Comparison of ENCODE assay signal across 27 cellular contexts in genomic region chr10:133162910-133163856, GRCh38. TPM values are rescaled to one million over a fixed set of nuclear protein-coding genes. Genes with fewer than 3 reads are reported as not detected.
A peak's percentile ranks its signal among the peaks of the same experiment; 100 is the strongest.
DNase-seq lines count a peak whose midpoint lies in the region; ATAC-seq and TF ChIP-seq lines count a peak whose summit lies in the region.
"Had no signal": no experiment of that assay in that cellular context is flagged by ENCODE, and none has a peak within 500 bp of the region (broad histone marks: within the 10 kb centered on the region; RNA-seq: fewer than 3 reads in every experiment).

No MANE protein-coding gene starts in this region.

- TF ChIP-seq CTCF in left ventricle myocardium inferior (IDR thresholded peaks at IDR 0.05; ENCODE audit: borderline replicate concordance) (no peak), RWPE2 (IDR thresholded peaks at IDR 0.05; ENCODE audit: poor library complexity, severe bottlenecking) (no peak)

- peaks cover 15% of the 10 kb centered on the region for H3K4me1 ChIP-seq in left ventricle myocardium inferior
- H3K4me1 ChIP-seq in RWPE2 (ENCODE audit: insufficient read depth, poor library complexity, severe bottlenecking) = no peaks in the 10 kb centered on the region
- peaks cover 0 to 11% of the 10 kb centered on the region in 2 experiments for H3K4me1 ChIP-seq in trophoblast cell (ENCODE audit: control insufficient read depth in 1 of 2, insufficient read depth in 2 of 2, low read length in 2 of 2)

- H3K9ac ChIP-seq in trophoblast cell (ENCODE audit: low read length) = no peak overlapping the region
- H3K9ac ChIP-seq: neural progenitor cell had no signal

- H3K14ac ChIP-seq in trophoblast cell (ENCODE audit: low read length) = no peak overlapping the region

- no peaks in the 10 kb centered on the region for H3K36me3 ChIP-seq in left ventricle myocardium inferior
- no peaks in the 10 kb centered on the region for H3K36me3 ChIP-seq in RWPE2 (ENCODE audit: low read depth)
- H3K36me3 ChIP-seq in trophoblast cell (ENCODE audit: control insufficient read depth in 1 of 2, insufficient read depth in 2 of 2, low read length in 2 of 2) = no peaks in the 10 kb centered on the region
- H3K36me3 ChIP-seq: brain microvascular endothelial cell, esophagus squamous epithelium, left lung, neural progenitor cell, upper lobe of right lung had no signal

- H3K4me3 Mint-ChIP-seq in stimulated activated naive B cell treated with anti-CD40 and anti-IgM and Interleukin-4, amounts not matched to agents 10 μg/mL and 1 μg/mL and 100 μg/mL, for 72 hours = no peak overlapping the region
- H3K4me3 Mint-ChIP-seq: activated CD8-positive, alpha-beta T cell treated with anti-CD3 and anti-CD28 coated beads for 36 hours; endodermal cell had no signal

- H3K79me1 ChIP-seq in trophoblast cell (ENCODE audit: low read length) = no peaks in the 10 kb centered on the region

- peaks cover 2 to 6% of the 10 kb centered on the region in 2 donors for H3K4me1 Mint-ChIP-seq in stimulated activated naive B cell treated with anti-CD40 and anti-IgM and Interleukin-4, amounts not matched to agents 10 μg/mL and 1 μg/mL and 100 μg/mL, for 72 hours
- H3K4me1 Mint-ChIP-seq: endodermal cell, neural progenitor cell had no signal

- no peak overlapping the region for H4K8ac ChIP-seq in trophoblast cell (ENCODE audit: low read depth, low read length)

- no peaks in the 10 kb centered on the region for H3K9me3 Mint-ChIP-seq in stimulated activated naive B cell treated with anti-CD40 and anti-IgM and Interleukin-4, amounts not matched to agents 10 μg/mL and 1 μg/mL and 100 μg/mL, for 72 hours
- H3K9me3 Mint-ChIP-seq in activated naive CD4-positive, alpha-beta T cell treated with anti-CD3 and anti-CD28 coated beads, Interleukin-2, amount 50 U/mL, for 72 hours = no peaks in the 10 kb centered on the region
- H3K9me3 Mint-ChIP-seq: activated CD8-positive, alpha-beta T cell treated with anti-CD3 and anti-CD28 coated beads for 36 hours; endodermal cell had no signal

- peaks cover 26 to 65% of the 10 kb centered on the region in 2 donors for H3K27me3 Mint-ChIP-seq in stimulated activated naive B cell treated with anti-CD40 and anti-IgM and Interleukin-4, amounts not matched to agents 10 μg/mL and 1 μg/mL and 100 μg/mL, for 72 hours

- H3K4me3 ChIP-seq in left ventricle myocardium inferior = no peak overlapping the region
- no peak overlapping the region for H3K4me3 ChIP-seq in RWPE2 (ENCODE audit: severe bottlenecking)
- no peak overlapping the region for H3K4me3 ChIP-seq in trophoblast cell (ENCODE audit: low read depth, low read length)
- H3K4me3 ChIP-seq: esophagus squamous epithelium, left lung, neural progenitor cell, psoas muscle, smooth muscle cell, upper lobe of right lung had no signal

- no peak overlapping the region for H2BK12ac ChIP-seq in trophoblast cell (ENCODE audit: low read length)

- WGBS in trophoblast cell (ENCODE audit: extremely low coverage, insufficient coverage, insufficient read length) = no CpG with 5 or more reads among the region's 21 CpGs

- peaks cover 97% of the 10 kb centered on the region for H3K27me3 ChIP-seq in left ventricle myocardium inferior (ENCODE audit: low read depth)
- H3K27me3 ChIP-seq in RWPE2 (ENCODE audit: insufficient read depth, poor library complexity, severe bottlenecking) = peaks cover 41% of the 10 kb centered on the region
- peaks cover 2% of the 10 kb centered on the region for H3K27me3 ChIP-seq in trophoblast cell (ENCODE audit: insufficient read depth, low read length)

- H2AK5ac ChIP-seq in trophoblast cell (ENCODE audit: low read length) = no peak overlapping the region

- no peak overlapping the region for H2AFZ ChIP-seq in trophoblast cell (ENCODE audit: insufficient read depth, low read length, poor library complexity)
- H2AFZ ChIP-seq: neural progenitor cell had no signal

- H3K4ac ChIP-seq in trophoblast cell (ENCODE audit: low read depth, low read length) = no peak overlapping the region

- H4K12ac ChIP-seq in trophoblast cell (ENCODE audit: low read depth, low read length) = no peak overlapping the region

- H3K27ac Mint-ChIP-seq in stimulated activated naive B cell treated with anti-CD40 and anti-IgM and Interleukin-4, amounts not matched to agents 10 μg/mL and 1 μg/mL and 100 μg/mL, for 72 hours = peak overlapping the region; percentile 53
- H3K27ac Mint-ChIP-seq in activated naive CD4-positive, alpha-beta T cell treated with anti-CD3 and anti-CD28 coated beads, Interleukin-2, amount 50 U/mL, for 72 hours = no peak overlapping the region
- H3K27ac Mint-ChIP-seq: activated CD8-positive, alpha-beta T cell treated with anti-CD3 and anti-CD28 coated beads for 36 hours; endodermal cell; neural progenitor cell had no signal

- H3K9me3 ChIP-seq in left ventricle myocardium inferior (replicated peaks) (no peaks in the 10 kb centered on the region), RWPE2 (ENCODE audit: severe bottlenecking) (no peaks in the 10 kb centered on the region), trophoblast cell (ENCODE audit: insufficient read depth, low read depth, low read length) (peaks cover 6% of the 10 kb centered on the region)
- H3K9me3 ChIP-seq: esophagus squamous epithelium, left lung, psoas muscle, upper lobe of right lung had no signal

- H4K91ac ChIP-seq in trophoblast cell (ENCODE audit: low read depth, low read length) = no peak overlapping the region

- H2BK5ac ChIP-seq in trophoblast cell (ENCODE audit: low read depth, low read length, poor library complexity) = no peak overlapping the region

- intact Hi-C loops in Right ventricle myocardium inferior (cut with DNase I) (no loop called here), left ventricle myocardium inferior (cut with micrococcal nuclease) (no loop called here)

- no peak for ATAC-seq in Right ventricle myocardium inferior
- ATAC-seq in RWPE2 (ENCODE audit: low read depth) = no peak
- ATAC-seq in stimulated activated naive B cell treated with anti-CD40 and anti-IgM and Interleukin-4, amounts not matched to agents 10 μg/mL and 1 μg/mL and 100 μg/mL, for 72 hours (replicated peaks) = no peak
- no peak for ATAC-seq in activated naive CD4-positive, alpha-beta T cell treated with anti-CD3 and anti-CD28 coated beads, Interleukin-2, amount 50 U/mL, for 72 hours
- no peak for ATAC-seq in HG03039 (IDR thresholded peaks at IDR 0.05; ENCODE audit: unreplicated experiment)
- ATAC-seq: activated CD4-positive, CD25-positive, alpha-beta regulatory T cell treated with anti-CD3 and anti-CD28 coated beads, Interleukin-2, amount 50 U/mL, for 24 hours; activated CD8-positive, alpha-beta T cell treated with anti-CD3 and anti-CD28 coated beads for 36 hours; HCT116; psoas muscle had no signal

- no peaks in the 10 kb centered on the region for H3K36me3 Mint-ChIP-seq in stimulated activated naive B cell treated with anti-CD40 and anti-IgM and Interleukin-4, amounts not matched to agents 10 μg/mL and 1 μg/mL and 100 μg/mL, for 72 hours
- H3K36me3 Mint-ChIP-seq in activated naive CD4-positive, alpha-beta T cell treated with anti-CD3 and anti-CD28 coated beads, Interleukin-2, amount 50 U/mL, for 72 hours = no peaks in the 10 kb centered on the region

- H3K23ac ChIP-seq in trophoblast cell (ENCODE audit: low read length) = no peak overlapping the region

- no peak overlapping the region for H2BK120ac ChIP-seq in trophoblast cell (ENCODE audit: insufficient read depth, low read length, poor library complexity)

- no peaks in the 10 kb centered on the region for H3K79me2 ChIP-seq in trophoblast cell (ENCODE audit: control insufficient read depth, insufficient read depth, low read length, poor library complexity)

- peak; percentile 53 for DNase-seq in Right ventricle myocardium inferior (ENCODE audit: missing footprints)
- DNase-seq in left ventricle myocardium inferior = no peak
- peak; percentile 45 for DNase-seq in RWPE2 (ENCODE audit: low spot score)
- DNase-seq in mesenteric fat pad (ENCODE audit: low spot score) = peak; percentile 65
- DNase-seq in stimulated activated naive B cell treated with anti-CD40 and anti-IgM and Interleukin-4, amounts not matched to agents 10 μg/mL and 1 μg/mL and 100 μg/mL, for 72 hours = no peak
- DNase-seq in trophoblast cell = no peak
- DNase-seq in activated naive CD4-positive, alpha-beta T cell treated with anti-CD3 and anti-CD28 coated beads, Interleukin-2, amount 50 U/mL, for 72 hours (ENCODE audit: low spot score in 2 of 2) = no peak
- DNase-seq: activated CD8-positive, alpha-beta T cell treated with anti-CD3 and anti-CD28 coated beads for 36 hours; activated T-cell treated with anti-CD3 and anti-CD28 coated beads for 4 hours; AML-193; brain microvascular endothelial cell; esophagus squamous epithelium; NCI-H2081 treated with DMSO at 0.1 percent for 48 hours; NCI-H446; OCI-M1; stimulated activated CD4-positive, alpha-beta T cell treated with anti-CD3 and anti-CD28 coated beads, Interleukin-2, amount 100 ng/mL, for 24 hours had no signal

- H3K4me2 ChIP-seq in trophoblast cell (ENCODE audit: low read length) = no peak overlapping the region
- H3K4me2 ChIP-seq: neural progenitor cell, smooth muscle cell had no signal

- H3K27ac ChIP-seq in left ventricle myocardium inferior (replicated peaks) (no peak overlapping the region), RWPE2 (ENCODE audit: poor library complexity, severe bottlenecking) (no peak overlapping the region), trophoblast cell (ENCODE audit: low read depth, low read length) (no peak overlapping the region)
- H3K27ac ChIP-seq: brain microvascular endothelial cell, esophagus squamous epithelium, left lung, neural progenitor cell, psoas muscle, upper lobe of right lung had no signal

- no peak overlapping the region for H3K18ac ChIP-seq in trophoblast cell (ENCODE audit: low read length)

RNA-seq across cellular contexts. Expression of gene KNDC1, which starts 3.2 kb away (rescaled TPM):
- not detected for total RNA-seq in Right ventricle myocardium inferior
- 0.11 TPM for total RNA-seq in left ventricle myocardium inferior
- 0.13 TPM for total RNA-seq in mesenteric fat pad
- 0.71 and 0.75 TPM in 2 replicates for polyA plus RNA-seq in trophoblast cell (2013)
- total RNA-seq in activated naive CD4-positive, alpha-beta T cell treated with anti-CD3 and anti-CD28 coated beads, Interleukin-2, amount 50 U/mL, for 72 hours = under 1 TPM in 1 of 2 donors, not detected in 1; 0.07 TPM
- total RNA-seq: activated CD8-positive, alpha-beta T cell treated with anti-CD3 and anti-CD28 coated beads for 36 hours; M059J; subcutaneous adipose tissue had no signal

Comparison
In these comparisons a context has a peak if more than half of its experiments do, and no peak if none do; other contexts are left out.
1. DNase-seq: peak in Right ventricle myocardium inferior (single experiment), RWPE2 (single experiment) and mesenteric fat pad (single experiment); none in left ventricle myocardium inferior (single experiment), stimulated activated naive B cell treated with anti-CD40 and anti-IgM and Interleukin-4, amounts not matched to agents 10 μg/mL and 1 μg/mL and 100 μg/mL, for 72 hours (single experiment), trophoblast cell (0 of 2) and activated naive CD4-positive, alpha-beta T cell treated with anti-CD3 and anti-CD28 coated beads, Interleukin-2, amount 50 U/mL, for 72 hours (0 of 2).